In the genomic region with DNA sequence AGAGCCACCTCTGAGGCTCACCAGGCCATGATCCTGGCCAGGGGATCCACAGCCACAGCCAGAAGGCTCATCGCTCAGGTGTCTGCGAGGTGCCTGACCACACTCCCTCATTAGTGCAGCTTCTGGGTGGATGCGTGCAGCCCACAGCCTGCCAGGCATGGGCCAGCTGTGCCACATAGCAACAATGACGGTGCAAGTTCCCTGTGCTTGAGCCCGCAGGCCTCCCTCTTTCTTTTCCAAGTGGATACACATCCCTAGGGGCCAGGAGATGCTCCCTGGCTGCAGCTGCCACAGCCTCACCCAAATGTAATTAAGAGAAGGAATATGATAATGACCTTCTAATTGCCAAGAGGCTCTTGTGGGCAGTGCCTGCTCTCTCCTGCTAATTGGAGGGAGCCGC, we compare ENCODE assay signal across 19 cellular contexts.
"Had no signal": no experiment of that assay in that cellular context is flagged by ENCODE, and none has a peak within 500 bp of the region (broad histone marks: within the 10 kb centered on the region; RNA-seq: fewer than 3 reads in every experiment).

No MANE protein-coding gene starts in this region.

- H3K4me1 ChIP-seq: body of pancreas, esophagus squamous epithelium, prostate gland, right atrium auricular region, thyroid gland had no signal

- H3K27me3 Mint-ChIP-seq: activated CD8-positive, alpha-beta T cell treated with anti-CD3 and anti-CD28 coated beads for 36 hours; activated naive CD8-positive, alpha-beta T cell treated with anti-CD3 and anti-CD28 coated beads, Interleukin-2, amount 10 ng/mL, durations not matched to agents 7 days and 5 days had no signal

- DNase-seq: activated CD4-positive, alpha-beta T cell treated with anti-CD3 and anti-CD28 coated beads for 4 hours; activated CD8-positive, alpha-beta T cell treated with anti-CD3 and anti-CD28 coated beads for 36 hours; activated naive CD4-positive, alpha-beta T cell treated with Interleukin-2 at 50 U/mL for 16 hours; activated naive CD8-positive, alpha-beta T cell treated with anti-CD3 and anti-CD28 coated beads, Interleukin-2, amount 10 ng/mL, durations not matched to agents 7 days and 5 days; activated T-cell treated with anti-CD3 and anti-CD28 coated beads, Interleukin-2, amount 50 U/mL, for 1 hour; amygdala; body of pancreas; effector memory CD8-positive, alpha-beta T cell; esophagus squamous epithelium; stimulated activated CD4-positive, alpha-beta T cell treated with anti-CD3 and anti-CD28 coated beads, Interleukin-12 subunit alpha, Interleukin-12 subunit beta, amount 100 ng/mL, for 4 hours; stimulated activated CD4-positive, alpha-beta T cell treated with anti-CD3 and anti-CD28 coated beads, Interleukin-1b, Interleukin-23, amount 100 ng/mL, for 48 hours; stimulated activated naive CD4-positive, alpha-beta T cell treated with Interleukin-2 at 50 U/mL for 16 hours; thyroid gland had no signal

- H3K27ac Mint-ChIP-seq: activated CD8-positive, alpha-beta T cell treated with anti-CD3 and anti-CD28 coated beads for 36 hours; activated naive CD8-positive, alpha-beta T cell treated with anti-CD3 and anti-CD28 coated beads, Interleukin-2, amount 10 ng/mL, durations not matched to agents 7 days and 5 days; activated T-helper 17 cell treated with anti-CD3 and anti-CD28 coated beads, Interleukin-2, amount 50 U/mL, for 72 hours; effector memory CD8-positive, alpha-beta T cell; memory B cell; WTC11 had no signal

- H3K36me3 Mint-ChIP-seq: activated naive CD8-positive, alpha-beta T cell treated with anti-CD3 and anti-CD28 coated beads, Interleukin-2, amount 10 ng/mL, durations not matched to agents 7 days and 5 days; WTC11 had no signal

- H3K27me3 ChIP-seq: body of pancreas, right atrium auricular region, thyroid gland had no signal

- H3K4me3 Mint-ChIP-seq: activated CD8-positive, alpha-beta T cell treated with anti-CD3 and anti-CD28 coated beads for 36 hours; activated naive CD8-positive, alpha-beta T cell treated with anti-CD3 and anti-CD28 coated beads, Interleukin-2, amount 10 ng/mL, durations not matched to agents 7 days and 5 days; activated T-helper 17 cell treated with anti-CD3 and anti-CD28 coated beads, Interleukin-2, amount 50 U/mL, for 72 hours; effector memory CD8-positive, alpha-beta T cell; memory B cell; neural crest cell; WTC11 had no signal

- H3K4me1 Mint-ChIP-seq: memory B cell, neural crest cell had no signal

- H3K9me3 ChIP-seq: body of pancreas, esophagus squamous epithelium, prostate gland, right atrium auricular region, thyroid gland had no signal

- ATAC-seq: activated CD8-positive, alpha-beta T cell treated with anti-CD3 and anti-CD28 coated beads for 36 hours; activated T-helper 17 cell treated with anti-CD3 and anti-CD28 coated beads, Interleukin-2, amount 50 U/mL, for 72 hours; body of pancreas; effector memory CD8-positive, alpha-beta T cell; WTC11 had no signal

- H3K27ac ChIP-seq: body of pancreas, esophagus squamous epithelium, prostate gland, right atrium auricular region, thyroid gland had no signal

- H3K9me3 Mint-ChIP-seq: activated CD8-positive, alpha-beta T cell treated with anti-CD3 and anti-CD28 coated beads for 36 hours; activated naive CD8-positive, alpha-beta T cell treated with anti-CD3 and anti-CD28 coated beads, Interleukin-2, amount 10 ng/mL, durations not matched to agents 7 days and 5 days; activated T-helper 17 cell treated with anti-CD3 and anti-CD28 coated beads, Interleukin-2, amount 50 U/mL, for 72 hours; effector memory CD8-positive, alpha-beta T cell; neural crest cell had no signal
